Comparison of ENCODE assay signal across 1 cellular context in genomic region chr17:76998839-76999238, GRCh38.
TF ChIP-seq lines count a peak whose summit lies in the region.

No MANE protein-coding gene starts in this region.

TF ChIP-seq in GM12878, 131 proteins besides CTCF, POLR2A, EP300 and RAD21 (continued from another document):
- TF ChIP-seq ZBTB4 (CRISPR knock-in tag; IDR thresholded peaks at IDR 0.05), result no peak
